Comparison of ENCODE assay signal across 18 cellular contexts in genomic region chr14:104451474-104451873, GRCh38.
"Had no signal": no experiment of that assay in that cellular context is flagged by ENCODE, and none has a peak within 500 bp of the region (broad histone marks: within the 10 kb centered on the region; RNA-seq: fewer than 3 reads in every experiment).

No MANE protein-coding gene starts in this region.

- H3K4me1 ChIP-seq: gastrocnemius medialis, thyroid gland had no signal

- H3K4me3 ChIP-seq: dorsolateral prefrontal cortex, gastrocnemius medialis, mucosa of descending colon, ovary, smooth muscle cell, thyroid gland had no signal

- H3K27ac ChIP-seq: dorsolateral prefrontal cortex, gastrocnemius medialis, ovary, thyroid gland had no signal

- H3K36me3 ChIP-seq: gastrocnemius medialis, ovary, thyroid gland had no signal

- H3K27me3 ChIP-seq: ovary, thyroid gland had no signal

- DNase-seq: cortex of kidney; effector CD8-positive, alpha-beta T cell; gastrocnemius medialis; glutamatergic neuron; left cardiac atrium; left ventricle myocardium superior; mammary epithelial cell; mucosa of descending colon; natural killer cell; nucleus accumbens; stimulated activated CD4-positive, alpha-beta T cell treated with anti-CD3 and anti-CD28 coated beads, Interleukin-2, amount 100 ng/mL, for 48 hours; stimulated activated naive CD4-positive, alpha-beta T cell treated with Interleukin-2 at 50 U/mL for 16 hours; thyroid gland had no signal

- FAIRE-seq: keratinocyte, urothelium cell line had no signal

- H3K9me3 ChIP-seq: mucosa of descending colon, ovary, thyroid gland had no signal
